In the genomic region with DNA sequence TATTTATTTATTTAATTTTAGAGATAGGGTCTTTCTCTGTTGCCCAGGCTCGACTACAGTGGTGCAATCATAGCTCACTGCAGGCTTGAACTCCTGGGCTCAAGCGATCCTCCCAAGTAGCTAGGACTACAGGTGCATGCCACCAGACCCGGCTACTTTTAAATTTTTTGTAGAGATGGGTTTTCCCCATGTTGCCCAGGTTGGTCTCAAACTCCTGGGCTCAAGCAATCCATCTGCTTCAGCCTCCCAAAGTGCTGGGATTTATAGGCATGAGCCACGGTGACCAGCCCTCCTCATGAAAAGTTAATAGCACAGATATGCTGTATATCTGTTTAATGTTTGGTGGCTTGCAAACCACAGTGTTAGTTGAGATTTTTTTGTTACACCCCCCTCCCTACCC, we compare ENCODE assay signal across 10 cellular contexts. TPM values are rescaled to one million over a fixed set of nuclear protein-coding genes. Genes with fewer than 3 reads are reported as not detected.
DNase-seq lines count a peak whose midpoint lies in the region; ATAC-seq and TF ChIP-seq lines count a peak whose summit lies in the region.
"Not testable (repeated sequence)": the region's sequence is repeated elsewhere in the genome, so short reads cannot be mapped to it uniquely, and the experiment has no call there.
"Had no signal": no experiment of that assay in that cellular context is flagged by ENCODE, and none has a peak within 500 bp of the region (broad histone marks: within the 10 kb centered on the region; RNA-seq: fewer than 3 reads in every experiment).

No MANE protein-coding gene starts in this region.

- not testable (repeated sequence) for H3K27me3 ChIP-seq in AG04450 (ENCODE audit: control insufficient read depth, insufficient read depth, low read length); PC-3 (ENCODE audit: low read length); smooth muscle cell (ENCODE audit: low read depth)

- peak overlapping the region; percentile 98 for H3K27ac Mint-ChIP-seq in activated CD4-positive, alpha-beta memory T cell treated with anti-CD3 and anti-CD28 coated beads for 36 hours
- H3K27ac Mint-ChIP-seq in activated naive CD4-positive, alpha-beta T cell treated with anti-CD3 and anti-CD28 coated beads, Interleukin-2, amount 10 ng/mL, durations not matched to agents 7 days and 5 days, result peak overlapping the region; percentile 100
- peak overlapping the region; percentile 95 for H3K27ac Mint-ChIP-seq in dendritic cell treated with granulocyte-macrophage colony-stimulating factor and Interleukin-4, amounts not matched to agents 40 ng/mL and 50 ng/mL, for 4 days

- TF ChIP-seq CTCF in AG04450 (IDR thresholded peaks at IDR 0.05; ENCODE audit: low read depth, low read length); HEK293 (tag by site-specific recombination; IDR thresholded peaks at IDR 0.05); PC-3 (conservative IDR thresholded peaks at IDR 0.05; ENCODE audit: low read depth, low read length); smooth muscle cell (IDR thresholded peaks at IDR 0.05; ENCODE audit: borderline replicate concordance, insufficient read depth, poor library complexity, severe bottlenecking): not testable (repeated sequence)

- peaks cover 62% of the 10 kb centered on the region for H3K4me1 Mint-ChIP-seq in activated CD4-positive, alpha-beta memory T cell treated with anti-CD3 and anti-CD28 coated beads for 36 hours (ENCODE audit: low read depth)
- H3K4me1 Mint-ChIP-seq in activated naive CD4-positive, alpha-beta T cell treated with anti-CD3 and anti-CD28 coated beads, Interleukin-2, amount 10 ng/mL, durations not matched to agents 7 days and 5 days, result peaks cover 68% of the 10 kb centered on the region
- H3K4me1 Mint-ChIP-seq in dendritic cell treated with granulocyte-macrophage colony-stimulating factor and Interleukin-4, amounts not matched to agents 40 ng/mL and 50 ng/mL, for 4 days (ENCODE audit: low read depth), result peaks cover 75% of the 10 kb centered on the region

- not testable (repeated sequence) for DNase-seq in AG04450 (ENCODE audit: low read depth, low spot score); activated CD4-positive, alpha-beta memory T cell treated with anti-CD3 and anti-CD28 coated beads for 36 hours; activated naive CD4-positive, alpha-beta T cell treated with anti-CD3 and anti-CD28 coated beads, Interleukin-2, amount 10 ng/mL, durations not matched to agents 7 days and 5 days; smooth muscle cell (lab: John Stamatoyannopoulos, UW; ENCODE audit: unreplicated experiment)
- DNase-seq in PC-3, result peak; percentile 29
- peak; percentile 14 for DNase-seq in myocyte (ENCODE audit: low read depth)

- BruUV-seq in PC-3 (replicated peaks; lab: Mats Ljungman, UMichigan), result TSS peak; percentile 77

- H3K4me2 ChIP-seq in PC-3 (ENCODE audit: low read length), result peak overlapping the region; percentile 48
- not testable (repeated sequence) for H3K4me2 ChIP-seq in smooth muscle cell

- H3K9ac ChIP-seq in PC-3 (ENCODE audit: low read length); smooth muscle cell (ENCODE audit: low read depth): not testable (repeated sequence)

- not testable (repeated sequence) for H3K79me2 ChIP-seq in PC-3 (ENCODE audit: low read length); smooth muscle cell (ENCODE audit: low read depth)

- peaks cover 30% of the 10 kb centered on the region for H3K36me3 Mint-ChIP-seq in activated CD4-positive, alpha-beta memory T cell treated with anti-CD3 and anti-CD28 coated beads for 36 hours
- H3K36me3 Mint-ChIP-seq in activated naive CD4-positive, alpha-beta T cell treated with anti-CD3 and anti-CD28 coated beads, Interleukin-2, amount 10 ng/mL, durations not matched to agents 7 days and 5 days, result peaks cover 59% of the 10 kb centered on the region
- H3K36me3 Mint-ChIP-seq in dendritic cell treated with granulocyte-macrophage colony-stimulating factor and Interleukin-4, amounts not matched to agents 40 ng/mL and 50 ng/mL, for 4 days (ENCODE audit: low read depth), result peaks cover 71% of the 10 kb centered on the region

- intact Hi-C loops in PC-3 (cut with micrococcal nuclease), result loop anchor here (2.0 to 5.0 kb wide), 2 partner anchors 14 to 69 kb away; partner anchors contain the start of genes ISCU and SART3
- intact Hi-C loops in activated CD4-positive, alpha-beta memory T cell treated with anti-CD3 and anti-CD28 coated beads for 36 hours (cut with micrococcal nuclease), result loop anchor here (1.0 to 10.0 kb wide), 4 partner anchors 226 to 1306 kb away; partner anchors contain the start of genes ALKBH2, PRDM4, SSH1 and UNG
- intact Hi-C loops in dendritic cell treated with granulocyte-macrophage colony-stimulating factor and Interleukin-4, amounts not matched to agents 40 ng/mL and 50 ng/mL, for 4 days (cut with micrococcal nuclease), result loop anchor here (5.0 kb wide), 1 partner anchor 69 kb away; the partner anchor contains the start of genes ISCU and SART3

- H3K4me3 ChIP-seq in AG04450 (ENCODE audit: low read depth, low read length); HEK293 (ENCODE audit: low read depth, low read length); PC-3 (ENCODE audit: low read length); smooth muscle cell: not testable (repeated sequence)

- 69% methylated on average over 4 of the region's 4 CpGs for WGBS in smooth muscle cell (ENCODE audit: low lambda C conversion rate)

- not testable (repeated sequence) for H3K9me2 ChIP-seq in PC-3 (replicated peaks; ENCODE audit: low read length)

- peak overlapping the region; percentile 97 for H3K4me3 Mint-ChIP-seq in activated CD4-positive, alpha-beta memory T cell treated with anti-CD3 and anti-CD28 coated beads for 36 hours
- H3K4me3 Mint-ChIP-seq in activated naive CD4-positive, alpha-beta T cell treated with anti-CD3 and anti-CD28 coated beads, Interleukin-2, amount 10 ng/mL, durations not matched to agents 7 days and 5 days, result peak overlapping the region; percentile 100
- peak overlapping the region; percentile 89 for H3K4me3 Mint-ChIP-seq in dendritic cell treated with granulocyte-macrophage colony-stimulating factor and Interleukin-4, amounts not matched to agents 40 ng/mL and 50 ng/mL, for 4 days

- not testable (repeated sequence) for H3F3A ChIP-seq in PC-3 (ENCODE audit: low read length, unreplicated experiment)
- peaks cover 14% of the 10 kb centered on the region for H3F3A ChIP-seq in smooth muscle cell (ENCODE audit: low read depth)

- ATAC-seq in PC-3, result peak; percentile 36

- H4K20me1 ChIP-seq in PC-3 (ENCODE audit: low read length); smooth muscle cell (ENCODE audit: low read depth): not testable (repeated sequence)

- POLR2A ChIA-PET in AG04450 (lab: Yijun Ruan, JAX); PC-3 (lab: Charles Lee; ENCODE audit: unreplicated experiment): not testable (repeated sequence)
- POLR2A ChIA-PET in HEK293 (lab: Yijun Ruan, JAX), result interaction anchor here (1.2 to 1.3 kb wide), 2 partner anchors 69 to 207 kb away, joined by 3 to 5 read pairs; partner anchors contain the start of gene ISCU
- POLR2A ChIA-PET in activated CD4-positive, alpha-beta memory T cell treated with anti-CD3 and anti-CD28 coated beads for 36 hours (lab: Charles Lee), result interaction anchor here (0.7 to 4.9 kb wide), 8 partner anchors 9 to 173 kb away, joined by 3 to 66 read pairs (median 3); partner anchors contain the start of genes FICD, ISCU and SART3

- H3K9me3 ChIP-seq in AG04450 (ENCODE audit: control insufficient read depth, insufficient read depth, low read length); HEK293 (ENCODE audit: control insufficient read depth, insufficient read depth, low read depth, low read length); PC-3 (ENCODE audit: low read length); smooth muscle cell (replicated peaks; ENCODE audit: low read depth): not testable (repeated sequence)

- not testable (repeated sequence) for H3K27me3 Mint-ChIP-seq in activated CD4-positive, alpha-beta memory T cell treated with anti-CD3 and anti-CD28 coated beads for 36 hours; activated naive CD4-positive, alpha-beta T cell treated with anti-CD3 and anti-CD28 coated beads, Interleukin-2, amount 10 ng/mL, durations not matched to agents 7 days and 5 days; dendritic cell treated with granulocyte-macrophage colony-stimulating factor and Interleukin-4, amounts not matched to agents 40 ng/mL and 50 ng/mL, for 4 days

- H2AFZ ChIP-seq in PC-3 (ENCODE audit: low read length); smooth muscle cell (ENCODE audit: low read depth): not testable (repeated sequence)

- not testable (repeated sequence) for H3K36me3 ChIP-seq in HEK293 (ENCODE audit: control insufficient read depth in 2 of 2, insufficient read depth in 1 of 2, low read length in 2 of 2); PC-3 (ENCODE audit: low read depth, low read length); smooth muscle cell (ENCODE audit: low read depth)

- not testable (repeated sequence) for H3K4me1 ChIP-seq in HEK293 (ENCODE audit: control insufficient read depth, insufficient read depth, low read length)
- H3K4me1 ChIP-seq in PC-3 (ENCODE audit: insufficient read depth, low read length) (peaks cover 45% of the 10 kb centered on the region), smooth muscle cell (ENCODE audit: low read depth) (peaks cover 19% of the 10 kb centered on the region)

- H3K27ac ChIP-seq in AG04450 (ENCODE audit: low read depth, low read length) (peak overlapping the region; percentile 91), PC-3 (ENCODE audit: low read length) (peak overlapping the region; percentile 86), smooth muscle cell (ENCODE audit: low read depth) (peak overlapping the region; percentile 95)
- H3K27ac ChIP-seq in HEK293 (ENCODE audit: extremely low read depth, low read depth, low read length), result not testable (repeated sequence)

- not testable (repeated sequence) for H3K9me3 Mint-ChIP-seq in activated CD4-positive, alpha-beta memory T cell treated with anti-CD3 and anti-CD28 coated beads for 36 hours; activated naive CD4-positive, alpha-beta T cell treated with anti-CD3 and anti-CD28 coated beads, Interleukin-2, amount 10 ng/mL, durations not matched to agents 7 days and 5 days; dendritic cell treated with granulocyte-macrophage colony-stimulating factor and Interleukin-4, amounts not matched to agents 40 ng/mL and 50 ng/mL, for 4 days

- CTCF ChIA-PET in AG04450 (lab: Charles Lee) (interaction anchor here (1.0 to 5.2 kb wide), 3 partner anchors 13 to 67 kb away, joined by 4 to 44 read pairs (median 6); no protein-coding TSS in a partner anchor), HEK293 (lab: Yijun Ruan, JAX) (interaction anchor here (0.8 to 3.9 kb wide), 4 partner anchors 9 to 173 kb away, joined by 3 to 27 read pairs (median 3); no protein-coding TSS in a partner anchor), PC-3 (lab: Charles Lee) (interaction anchor here (1.4 kb wide), 1 partner anchor 13 kb away, joined by 5 read pairs; no protein-coding TSS in a partner anchor)
- CTCF ChIA-PET in activated CD4-positive, alpha-beta memory T cell treated with anti-CD3 and anti-CD28 coated beads for 36 hours (lab: Charles Lee), result interaction anchor here (1.4 to 15.0 kb wide), 4 partner anchors 13 to 69 kb away, joined by 6 to 207 read pairs (median 9); partner anchors contain the start of gene ISCU
- CTCF ChIA-PET in activated naive CD4-positive, alpha-beta T cell treated with anti-CD3 and anti-CD28 coated beads, Interleukin-2, amount 10 ng/mL, durations not matched to agents 7 days and 5 days (lab: Charles Lee), result interaction anchor here (1.8 to 12.3 kb wide), 2 partner anchors 12 to 119 kb away, joined by 4 to 160 read pairs; no protein-coding TSS in a partner anchor

RNA-seq across cellular contexts. Expression of gene SELPLG, which starts 2.4 kb away (rescaled TPM):
- 6.1 and 9.8 TPM in 2 replicates for polyA plus RNA-seq in AG04450 (2011; rRNA removed)
- 5.1 and 5.7 TPM in 2 replicates for polyA minus RNA-seq in AG04450 (2011; rRNA and poly(A)+ RNA removed)
- total RNA-seq in PC-3 (2014; rRNA removed), result 0.63 and 0.73 TPM in 2 replicates
- 10 to 100 TPM; 56.8 to 60.1 TPM for total RNA-seq in activated CD4-positive, alpha-beta memory T cell treated with anti-CD3 and anti-CD28 coated beads for 36 hours
- 2.4 and 2.9 TPM in 2 replicates for total RNA-seq in myocyte
- polyA plus RNA-seq in myocyte (2012), result 5.1 TPM
- total RNA-seq in smooth muscle cell, result 1.3 and 2.0 TPM in 2 replicates
- polyA plus RNA-seq in smooth muscle cell, result 0.09 and 1.6 TPM in 2 replicates
- total RNA-seq: HepG2 had no signal

RNA-seq across cellular contexts. Expression of gene TMEM119, which starts 33.4 kb away (rescaled TPM):
- polyA plus RNA-seq in AG04450 (2011; rRNA removed), result 60.3 and 67.0 TPM in 2 replicates
- 50.7 and 57.9 TPM in 2 replicates for polyA minus RNA-seq in AG04450 (2011; rRNA and poly(A)+ RNA removed)
- total RNA-seq in PC-3 (2014; rRNA removed), result not detected in 2 replicates
- under 1 TPM; 0.10 to 0.24 TPM for total RNA-seq in activated CD4-positive, alpha-beta memory T cell treated with anti-CD3 and anti-CD28 coated beads for 36 hours
- 34.4 and 55.5 TPM in 2 replicates for total RNA-seq in myocyte
- polyA plus RNA-seq in myocyte (2012), result 50.8 TPM
- total RNA-seq in smooth muscle cell, result 40.9 and 41.9 TPM in 2 replicates
- 67.2 and 103 TPM in 2 replicates for polyA plus RNA-seq in smooth muscle cell
- total RNA-seq: Caco-2, HepG2 had no signal
- polyA plus RNA-seq: HepG2 had no signal

Comparison
In these comparisons a context has a peak if more than half of its experiments do, and no peak if none do; other contexts are left out.
1. RNA of gene SELPLG, which starts 2.4 kb away (total RNA-seq): 56.8 to 60.1 TPM in activated CD4-positive, alpha-beta memory T cell treated with anti-CD3 and anti-CD28 coated beads for 36 hours; 2.4 to 2.9 TPM in myocyte, 1.3 to 2.0 TPM in smooth muscle cell and 0.63 to 0.73 TPM in PC-3; every median in the first group is over 10 times any median in the second.
2. RNA of gene TMEM119, which starts 33.4 kb away (total RNA-seq): 40.9 to 41.9 TPM in smooth muscle cell and 34.4 to 55.5 TPM in myocyte; 0.10 to 0.24 TPM in activated CD4-positive, alpha-beta memory T cell treated with anti-CD3 and anti-CD28 coated beads for 36 hours and not detected in PC-3; every median in the first group is over 10 times any median in the second.
3. Peak in every context shown above with its lines, with median percentiles within 50 percentile points of each other: H3K27ac Mint-ChIP-seq and H3K4me3 Mint-ChIP-seq.